ENCODE assay signal across 8 cellular contexts in the genomic region with DNA sequence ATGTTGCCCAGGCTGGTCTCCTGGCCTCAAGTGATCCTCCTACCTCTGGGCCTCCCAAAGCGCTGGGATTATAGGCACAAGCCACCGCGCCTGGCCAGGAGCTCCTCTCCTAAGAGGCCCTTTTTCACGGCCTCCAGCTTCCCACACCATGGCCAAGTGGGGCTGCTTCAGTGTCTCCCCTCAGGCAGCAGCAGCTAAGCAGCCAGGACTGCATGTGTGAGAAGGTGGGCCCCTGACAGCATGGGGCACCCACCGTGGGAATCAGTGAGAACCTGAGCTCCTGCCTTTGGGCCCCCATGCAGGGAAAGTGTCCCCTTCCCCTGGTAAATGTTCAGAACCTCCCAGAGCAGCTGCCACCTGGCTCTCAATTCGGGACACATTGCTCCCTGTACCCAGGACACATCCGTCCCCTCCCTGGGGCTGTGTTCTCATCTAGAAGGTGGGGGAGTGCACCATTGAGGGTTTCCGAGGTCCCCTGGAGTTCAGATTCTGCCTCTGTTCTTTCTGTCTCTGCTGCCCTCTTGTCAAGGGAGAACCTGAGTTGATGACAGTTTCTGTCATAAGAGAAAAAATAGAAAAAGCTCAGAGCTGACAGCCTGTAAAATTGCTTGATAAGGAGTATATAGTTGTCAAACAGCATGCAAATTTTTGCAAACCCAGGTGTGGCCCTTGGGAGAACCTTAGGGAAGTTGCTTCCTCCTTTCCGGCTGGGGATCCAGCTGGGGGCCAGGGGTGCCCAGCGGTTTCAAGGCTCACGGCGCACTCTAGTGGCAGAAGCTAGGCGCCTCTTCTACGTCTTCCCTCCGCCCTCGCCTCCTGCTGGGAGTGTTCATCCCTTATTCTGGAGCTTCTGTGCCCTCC. TPM values are rescaled to one million over a fixed set of nuclear protein-coding genes. Genes with fewer than 3 reads are reported as not detected.
DNase-seq lines count a peak whose midpoint lies in the region; ATAC-seq, FAIRE-seq and TF ChIP-seq lines count a peak whose summit lies in the region.

No MANE protein-coding gene starts in this region.

- intact Hi-C loops in cardiac septum (cut with DNase I), result loop anchor here (2.0 kb wide), 1 partner anchor 490 kb away; no protein-coding TSS in a partner anchor

- FAIRE-seq in D721Med (lab: Jason Lieb, UNC), result no peak

- peak; percentile 84 for TF ChIP-seq CTCF in D721Med (IDR thresholded peaks at IDR 0.05; ENCODE audit: insufficient read depth, missing control alignments)

- DNase-seq in D721Med (ENCODE audit: insufficient read length, low spot score) (no peak), LHCN-M2 (ENCODE audit: low read depth) (peak; percentile 37), SKM-1 (lab: John Stamatoyannopoulos, UW; ENCODE audit: unreplicated experiment) (peak; percentile 82), cardiac septum (ENCODE audit: low spot score) (peak; percentile 86), putamen (ENCODE audit: low spot score) (peak; percentile 50)
- DNase-seq in activated naive CD4-positive, alpha-beta T cell treated with anti-CD3 and anti-CD28 coated beads, Interleukin-2, amount 50 U/mL, for 16 hours, result peak; percentile 65

- ATAC-seq in GM21390 (IDR thresholded peaks at IDR 0.05; ENCODE audit: unreplicated experiment) (no peak), GM18511 (IDR thresholded peaks at IDR 0.05; ENCODE audit: unreplicated experiment) (no peak)

RNA-seq across cellular contexts. Expression of a gene that starts 29.7 kb away (rescaled TPM):
- total RNA-seq in LHCN-M2 (2014; rRNA removed) (not detected in 2 replicates), cardiac septum (2.3 TPM)
- not detected for polyA plus RNA-seq in LHCN-M2 (2012)
